ENCODE assay signal across 19 cellular contexts in genomic region chrX:134736351-134736750, GRCh38.
"Had no signal": no experiment of that assay in that cellular context is flagged by ENCODE, and none has a peak within 500 bp of the region (broad histone marks: within the 10 kb centered on the region; RNA-seq: fewer than 3 reads in every experiment).

No MANE protein-coding gene starts in this region.

- H3K36me3 Mint-ChIP-seq: naive thymus-derived CD8-positive, alpha-beta T cell; stimulated activated effector memory CD8-positive, alpha-beta T cell treated with anti-CD3 and anti-CD28 coated beads, Interleukin-12 subunit alpha, Interleukin-12 subunit beta, amount 100 ng/mL, for 72 hours had no signal

- H3K4me1 ChIP-seq: foreskin keratinocyte, pancreas, tibial artery, upper lobe of left lung, uterus had no signal

- H2AFZ ChIP-seq: hepatocyte had no signal

- H3K27me3 Mint-ChIP-seq: naive thymus-derived CD8-positive, alpha-beta T cell; progenitor cell of endocrine pancreas had no signal

- H3K4me3 Mint-ChIP-seq: naive thymus-derived CD8-positive, alpha-beta T cell; neural crest cell; stimulated activated effector memory CD8-positive, alpha-beta T cell treated with anti-CD3 and anti-CD28 coated beads, Interleukin-12 subunit alpha, Interleukin-12 subunit beta, amount 100 ng/mL, for 72 hours; stimulated activated naive CD8-positive, alpha-beta T cell treated with anti-CD3 and anti-CD28 coated beads, Interleukin-15, Interleukin-2, amounts not matched to agents 100 ng/mL and 50 ng/mL, for 24 hours had no signal

- H3K4me1 Mint-ChIP-seq: naive thymus-derived CD8-positive, alpha-beta T cell; stimulated activated effector memory CD8-positive, alpha-beta T cell treated with anti-CD3 and anti-CD28 coated beads, Interleukin-12 subunit alpha, Interleukin-12 subunit beta, amount 100 ng/mL, for 72 hours had no signal

- H3K27ac ChIP-seq: dorsolateral prefrontal cortex, foreskin keratinocyte, hepatocyte, pancreas, tibial artery, upper lobe of left lung, uterus had no signal

- ATAC-seq: foreskin keratinocyte; left colon; naive thymus-derived CD8-positive, alpha-beta T cell; stimulated activated effector memory CD8-positive, alpha-beta T cell treated with anti-CD3 and anti-CD28 coated beads, Interleukin-12 subunit alpha, Interleukin-12 subunit beta, amount 100 ng/mL, for 72 hours had no signal

- H3K9me3 Mint-ChIP-seq: naive thymus-derived CD8-positive, alpha-beta T cell; stimulated activated effector memory CD8-positive, alpha-beta T cell treated with anti-CD3 and anti-CD28 coated beads, Interleukin-12 subunit alpha, Interleukin-12 subunit beta, amount 100 ng/mL, for 72 hours; stimulated activated naive CD8-positive, alpha-beta T cell treated with anti-CD3 and anti-CD28 coated beads, Interleukin-15, Interleukin-2, amounts not matched to agents 100 ng/mL and 50 ng/mL, for 24 hours had no signal

- H3K4me2 ChIP-seq: hepatocyte had no signal

- DNase-seq: cortex of kidney; dorsolateral prefrontal cortex; effector memory CD4-positive, alpha-beta T cell; foreskin keratinocyte; head of caudate nucleus; left colon; naive thymus-derived CD8-positive, alpha-beta T cell; pancreas; stimulated activated CD4-positive, alpha-beta T cell treated with anti-CD3 and anti-CD28 coated beads, Interleukin-4, amount 100 ng/mL, for 1 hour; stimulated activated CD8-positive, alpha-beta memory T cell treated with anti-CD3 and anti-CD28 coated beads, Interleukin-4, amount 100 ng/mL, for 48 hours; upper lobe of left lung had no signal

- H3K36me3 ChIP-seq: pancreas, tibial artery, upper lobe of left lung, uterus had no signal

- FAIRE-seq: endometrium, pancreas had no signal

- H3K9me3 ChIP-seq: pancreas, tibial artery, upper lobe of left lung, uterus had no signal

- H3K27ac Mint-ChIP-seq: naive thymus-derived CD8-positive, alpha-beta T cell; progenitor cell of endocrine pancreas; stimulated activated effector memory CD8-positive, alpha-beta T cell treated with anti-CD3 and anti-CD28 coated beads, Interleukin-12 subunit alpha, Interleukin-12 subunit beta, amount 100 ng/mL, for 72 hours; stimulated activated naive CD8-positive, alpha-beta T cell treated with anti-CD3 and anti-CD28 coated beads, Interleukin-15, Interleukin-2, amounts not matched to agents 100 ng/mL and 50 ng/mL, for 24 hours had no signal

- H3K27me3 ChIP-seq: foreskin keratinocyte, hepatocyte, pancreas, tibial artery, upper lobe of left lung, uterus had no signal

- H3K4me3 ChIP-seq: dorsolateral prefrontal cortex, hepatocyte, pancreas, tibial artery, upper lobe of left lung, uterus had no signal

- H3K79me2 ChIP-seq: hepatocyte had no signal
